1 cellular context compared by ENCODE assay signal in genomic region chr6:105797313-105797970, GRCh38.
TF ChIP-seq lines count a peak whose summit lies in the region.

No MANE protein-coding gene starts in this region.

TF ChIP-seq in HEK293, 187 proteins besides CTCF, POLR2A, EP300 and RAD21 (continued from another document):
- no peak for TF ChIP-seq ZNF621 (tag by site-specific recombination; IDR thresholded peaks at IDR 0.05)
- no peak for TF ChIP-seq ZNF394 (tag by site-specific recombination; IDR thresholded peaks at IDR 0.05; ENCODE audit: borderline replicate concordance)
- no peak for TF ChIP-seq ZBTB11 (tag by site-specific recombination; conservative IDR thresholded peaks at IDR 0.05; ENCODE audit: low read depth)
- no peak for TF ChIP-seq ZNF366 (tag by site-specific recombination; conservative IDR thresholded peaks at IDR 0.05)
- no peak for TF ChIP-seq HOXC10 (CRISPR knock-in tag; IDR thresholded peaks at IDR 0.05)
- TF ChIP-seq ZNF473 (tag by site-specific recombination; IDR thresholded peaks at IDR 0.05) = no peak
- no peak for TF ChIP-seq ZNF426 (tag by site-specific recombination; IDR thresholded peaks at IDR 0.05)
- TF ChIP-seq BCL11B (tag by site-specific recombination; IDR thresholded peaks at IDR 0.05; ENCODE audit: low read depth) = 0 out of 2 replicates have a peak, but pooled peaks have one; percentile 51
- peak; percentile 35; the same call in 1 of the 2 replicates for TF ChIP-seq ZNF843 (tag by site-specific recombination; IDR thresholded peaks at IDR 0.05)
- no peak for TF ChIP-seq PRDM10 (tag by site-specific recombination; IDR thresholded peaks at IDR 0.05)
